8 cellular contexts compared by ENCODE assay signal in genomic region chr7:73556208-73557107, GRCh38. TPM values are rescaled to one million over a fixed set of nuclear protein-coding genes. Genes with fewer than 3 reads are reported as not detected.
A peak's percentile ranks its signal among the peaks of the same experiment; 100 is the strongest.
DNase-seq lines count a peak whose midpoint lies in the region; ATAC-seq and TF ChIP-seq lines count a peak whose summit lies in the region.

No MANE protein-coding gene starts in this region.

- H2BK15ac ChIP-seq in IMR-90 (ENCODE audit: low read depth, low read length), result no peak overlapping the region

- POLR2A ChIA-PET in IMR-90 (lab: Charles Lee; ENCODE audit: unreplicated experiment), result no interaction called here

- no peak overlapping the region for H3K56ac ChIP-seq in IMR-90 (ENCODE audit: extremely low read depth, insufficient read depth, low read length)

- TF ChIP-seq CTCF in IMR-90 (conservative IDR thresholded peaks at IDR 0.05; ENCODE audit: low read depth, low read length), result no peak
- TF ChIP-seq CTCF in mammary epithelial cell (conservative IDR thresholded peaks at IDR 0.05 in 1 of 2, IDR thresholded peaks at IDR 0.05 in 1 of 2; ENCODE audit: extremely low read depth in 1 of 2, insufficient read depth in 1 of 2, low read depth in 1 of 2, low read length in 2 of 2), result no peak

- no peak overlapping the region; the same call in 1 of the 2 replicates for H3K4ac ChIP-seq in IMR-90 (ENCODE audit: low read depth, low read length)

- peaks cover 13% of the 10 kb centered on the region for H3K4me1 ChIP-seq in IMR-90 (ENCODE audit: control insufficient read depth, insufficient read depth, low read length)
- H3K4me1 ChIP-seq in mammary epithelial cell (ENCODE audit: insufficient read depth, low read length), result peaks cover 28% of the 10 kb centered on the region
- peaks cover 5% of the 10 kb centered on the region for H3K4me1 ChIP-seq in mucosa of stomach (ENCODE audit: control insufficient read depth, insufficient read depth, low read length)

- dilution Hi-C loops in IMR-90 (cut with HindIII; ENCODE audit: low sequenced_read_pairs, unreplicated experiment), result no loop called here
- dilution Hi-C loops in mammary epithelial cell (cut with HindIII; ENCODE audit: low sequenced_read_pairs), result loop anchor here (5.0 kb wide), 1 partner anchor 39 kb away; no protein-coding TSS in a partner anchor

- DNase-seq in ACHN (peak; percentile 38), IMR-90 (peak; percentile 20), mammary epithelial cell (no peak), SHP77 treated with DMSO at 0.1 percent for 48 hours (lab: John Stamatoyannopoulos, UW) (no peak)
- DNase-seq in stimulated activated naive CD4-positive, alpha-beta T cell treated with Interleukin-2 at 50 U/mL for 16 hours (lab: John Stamatoyannopoulos, UW), result no peak
- DNase-seq in stimulated activated naive CD4-positive, alpha-beta T cell (lab: John Stamatoyannopoulos, UW), result no peak

- CTCF ChIA-PET in IMR-90 (lab: Yijun Ruan, JAX), result interaction anchor here (0.5 kb wide), 1 partner anchor 10 kb away, joined by 4 read pairs; no protein-coding TSS in a partner anchor
- CTCF ChIA-PET in mammary epithelial cell (lab: Charles Lee; ENCODE audit: low non-redundant PET), result no interaction called here

- H4K91ac ChIP-seq in IMR-90 (ENCODE audit: insufficient read depth, low read depth, low read length), result no peak overlapping the region

- H2AFZ ChIP-seq in IMR-90 (replicated peaks; ENCODE audit: low read length, poor library complexity) (peak overlapping the region; percentile 80), mammary epithelial cell (ENCODE audit: low read depth, low read length) (peak overlapping the region; percentile 62)

- H2AK5ac ChIP-seq in IMR-90 (ENCODE audit: low read depth, low read length), result peak overlapping the region; percentile 12; the same call in 1 of the 2 replicates

- TF ChIP-seq POLR2A in IMR-90 (IDR thresholded peaks at IDR 0.05; ENCODE audit: low read depth, low read length), result no peak; the same call in 1 of the 2 replicates

- H2BK5ac ChIP-seq in IMR-90 (ENCODE audit: low read depth, low read length, poor library complexity, severe bottlenecking), result peak overlapping the region; percentile 4

- BruUV-seq in IMR-90 (replicated peaks; lab: Mats Ljungman, UMichigan), result TSS peak; percentile 41
- BruUV-seq in mammary epithelial cell (replicated peaks; lab: Mats Ljungman, UMichigan), result TSS peak; percentile 40

- in situ Hi-C loops in ACHN (cut with HindIII; ENCODE audit: low pct_ligation_motif_present, low pct_unique_long_range_greater_than_20kb, low sequenced_read_pairs), result no loop called here
- in situ Hi-C loops in IMR-90 (cut with MboI; ENCODE audit: low sequenced_read_pairs), result no loop called here
- in situ Hi-C loops in mammary epithelial cell (cut with MboI; ENCODE audit: low sequenced_read_pairs in 2 of 2), result no loop called here

- H3K27me3 ChIP-seq in IMR-90 (ENCODE audit: control insufficient read depth, insufficient read depth, low read length), result no peaks in the 10 kb centered on the region
- no peaks in the 10 kb centered on the region for H3K27me3 ChIP-seq in mammary epithelial cell (ENCODE audit: insufficient read depth, low read length)
- no peaks in the 10 kb centered on the region for H3K27me3 ChIP-seq in mucosa of stomach (ENCODE audit: control insufficient read depth, insufficient read depth, low read length)

- no peak overlapping the region for H2BK20ac ChIP-seq in IMR-90 (ENCODE audit: low read depth, low read length)

- peaks cover 15 to 45% of the 10 kb centered on the region in 2 experiments for H3K79me1 ChIP-seq in IMR-90 (ENCODE audit: low read depth in 1 of 2, low read length in 2 of 2)

- peak overlapping the region; percentile 33 for H2AK9ac ChIP-seq in IMR-90 (replicated peaks; ENCODE audit: low read depth, low read length, poor library complexity)

- H3K36me3 ChIP-seq in IMR-90 (ENCODE audit: control insufficient read depth, insufficient read depth, low read length), result peaks cover 7% of the 10 kb centered on the region
- H3K36me3 ChIP-seq in mammary epithelial cell (ENCODE audit: insufficient read depth, low read length), result peaks cover 5% of the 10 kb centered on the region
- peaks cover 4% of the 10 kb centered on the region for H3K36me3 ChIP-seq in mucosa of stomach (ENCODE audit: control insufficient read depth, insufficient read depth, low read length)

- ATAC-seq in IMR-90 (ENCODE audit: low read depth) (no peak), HG03521 (IDR thresholded peaks at IDR 0.05; ENCODE audit: unreplicated experiment) (no peak)

- H3K27ac ChIP-seq in IMR-90 (ENCODE audit: insufficient read depth, low read length), result peak overlapping the region; percentile 62
- peak overlapping the region; percentile 93 for H3K27ac ChIP-seq in mammary epithelial cell (ENCODE audit: insufficient read depth, low read depth, low read length)

- 77% methylated on average over 6 of the region's 28 CpGs; no CpG with 5 or more reads in 1 of the 2 experiments for WGBS in IMR-90 (ENCODE audit: extremely low coverage in 2 of 2, insufficient read length in 1 of 2), 2 experiments
- WGBS in mammary epithelial cell (ENCODE audit: low coverage, missing lambda C conversion rate), result 24% methylated on average over 23 of the region's 28 CpGs

- no peak overlapping the region for H4K5ac ChIP-seq in IMR-90 (ENCODE audit: low read depth, low read length)

- H3K14ac ChIP-seq in IMR-90 (replicated peaks; ENCODE audit: low read depth, low read length), result peak overlapping the region; percentile 23; the same call in 1 of the 2 replicates

- peaks cover 14% of the 10 kb centered on the region for H3K9me1 ChIP-seq in IMR-90 (ENCODE audit: insufficient read depth, low read length)

- H3K9ac ChIP-seq in IMR-90 (ENCODE audit: low read depth, low read length), result peak overlapping the region; percentile 80
- peak overlapping the region; percentile 75 for H3K9ac ChIP-seq in mammary epithelial cell (ENCODE audit: insufficient read depth, low read length)
- peak overlapping the region; percentile 91 for H3K9ac ChIP-seq in mucosa of stomach (ENCODE audit: low read length)

- no peaks in the 10 kb centered on the region for H3K9me3 ChIP-seq in IMR-90 (ENCODE audit: control insufficient read depth, insufficient read depth, low read length)
- H3K9me3 ChIP-seq in mammary epithelial cell (replicated peaks; ENCODE audit: insufficient read depth, low read length), result no peaks in the 10 kb centered on the region
- H3K9me3 ChIP-seq in mucosa of stomach (ENCODE audit: control insufficient read depth, low read length), result no peaks in the 10 kb centered on the region

- peak overlapping the region; percentile 2; the same call in 1 of the 2 replicates for H3K23ac ChIP-seq in IMR-90 (ENCODE audit: low read depth, low read length)

- intact Hi-C loops in IMR-90 (cut with micrococcal nuclease) (loop anchor here (2.0 kb wide), 1 partner anchor 34 kb away; the partner anchor contains the start of gene BAZ1B), mammary epithelial cell (cut with micrococcal nuclease) (loop anchor here (1.0 kb wide), 2 partner anchors 22 to 34 kb away; partner anchors contain the start of genes BAZ1B and TBL2)

- H4K20me1 ChIP-seq in IMR-90 (ENCODE audit: insufficient read depth, low read length), result peaks cover 35% of the 10 kb centered on the region
- no peaks in the 10 kb centered on the region for H4K20me1 ChIP-seq in mammary epithelial cell (ENCODE audit: insufficient read depth, low read length)

- no peak overlapping the region for H3K18ac ChIP-seq in IMR-90 (ENCODE audit: low read depth, low read length)

- H4K8ac ChIP-seq in IMR-90 (ENCODE audit: low read depth in 2 of 2, low read length in 2 of 2), result no peak overlapping the region; a peak in 2 of 4 replicates

- H3K79me2 ChIP-seq in mammary epithelial cell (ENCODE audit: insufficient read depth, low read length), result peaks cover 53% of the 10 kb centered on the region

- peak overlapping the region; percentile 72 for H3K4me3 ChIP-seq in IMR-90 (ENCODE audit: insufficient read depth, low read depth, low read length)
- H3K4me3 ChIP-seq in mammary epithelial cell (replicated peaks in 1 of 3; ENCODE audit: insufficient read depth in 1 of 3, low read depth in 2 of 3, low read length in 3 of 3), result peak overlapping the region; percentile 67 to 90 (median 73)
- peak overlapping the region; percentile 31 for H3K4me3 ChIP-seq in mucosa of stomach (ENCODE audit: low read length)

- H3K4me2 ChIP-seq in IMR-90 (ENCODE audit: low read depth, low read length) (peak overlapping the region; percentile 75), mammary epithelial cell (ENCODE audit: insufficient read depth, low read depth, low read length) (peak overlapping the region; percentile 90)

- H2BK120ac ChIP-seq in IMR-90 (ENCODE audit: low read depth, low read length), result no peak overlapping the region

- no peak for TF ChIP-seq RAD21 in IMR-90 (IDR thresholded peaks at IDR 0.05; ENCODE audit: low read length)

TF ChIP-seq in IMR-90, 13 proteins besides CTCF, POLR2A, EP300 and RAD21 (continues in another document):
- TF ChIP-seq RCOR1 (IDR thresholded peaks at IDR 0.05; ENCODE audit: insufficient replicate concordance, low read length) (no peak), RFX5 (IDR thresholded peaks at IDR 0.05; ENCODE audit: low read depth, low read length) (no peak), MAFK (IDR thresholded peaks at IDR 0.05; ENCODE audit: low read depth, low read length) (no peak)

RNA-seq across cellular contexts. Expression of gene BCL7B, which starts 1.0 kb away (rescaled TPM):
- total RNA-seq in IMR-90 (2012; rRNA removed) (6.1 and 7.2 TPM in 2 replicates), mammary epithelial cell (10 to 100 TPM; 25.5 to 57.8 TPM)
- polyA plus RNA-seq in IMR-90 (2012; rRNA removed) (51.3 and 62.6 TPM in 2 replicates), mammary epithelial cell (61.3 TPM)
- polyA plus RNA-seq in IMR-90 (2012; cell fraction: cytosol; rRNA removed), result 50.6 and 52.7 TPM in 2 replicates
- polyA plus RNA-seq in IMR-90 (2012; cell fraction: nucleus; rRNA removed; ENCODE audit: low replicate concordance), result 29.2 and 33.8 TPM in 2 replicates
- polyA minus RNA-seq in mammary epithelial cell, result 31.0 TPM

RNA-seq across cellular contexts. Expression of gene TBL2, which starts 21.9 kb away (rescaled TPM):
- 81.7 and 94.1 TPM in 2 replicates for total RNA-seq in IMR-90 (2012; rRNA removed)
- polyA plus RNA-seq in IMR-90 (2012; rRNA removed), result 61.8 and 72.6 TPM in 2 replicates
- polyA plus RNA-seq in IMR-90 (2012; cell fraction: cytosol; rRNA removed), result 22.3 and 54.6 TPM in 2 replicates
- polyA plus RNA-seq in IMR-90 (2012; cell fraction: nucleus; rRNA removed; ENCODE audit: low replicate concordance), result 42.5 and 66.2 TPM in 2 replicates
- total RNA-seq in mammary epithelial cell, result 10 to 100 TPM; 30.0 to 34.5 TPM
- polyA plus RNA-seq in mammary epithelial cell, result 36.8 TPM
- polyA minus RNA-seq in mammary epithelial cell, result 41.8 TPM

RNA-seq across cellular contexts. Expression of gene BAZ1B, which starts 34.4 kb away (rescaled TPM):
- total RNA-seq in IMR-90 (2012; rRNA removed) (45.0 and 60.8 TPM in 2 replicates), mammary epithelial cell (10 to 100 TPM; 34.5 to 68.4 TPM)
- polyA plus RNA-seq in IMR-90 (2012; rRNA removed) (16.8 and 20.2 TPM in 2 replicates), mammary epithelial cell (20.4 TPM)
- 4.8 and 7.6 TPM in 2 replicates for polyA plus RNA-seq in IMR-90 (2012; cell fraction: cytosol; rRNA removed)
- polyA plus RNA-seq in IMR-90 (2012; cell fraction: nucleus; rRNA removed; ENCODE audit: low replicate concordance), result 5.5 and 17.3 TPM in 2 replicates
- polyA minus RNA-seq in mammary epithelial cell, result 55.8 TPM

Comparison
In these comparisons a context has a peak if more than half of its experiments do, and no peak if none do; other contexts are left out.
1. DNase-seq: peak in ACHN (single experiment) and IMR-90 (single experiment); none in mammary epithelial cell (single experiment), stimulated activated naive CD4-positive, alpha-beta T cell treated with Interleukin-2 at 50 U/mL for 16 hours (single experiment), stimulated activated naive CD4-positive, alpha-beta T cell (0 of 6) and SHP77 treated with DMSO at 0.1 percent for 48 hours (single experiment).
2. Peak in every context shown above with its lines, with median percentiles within 50 percentile points of each other: H3K4me3 ChIP-seq and H3K9ac ChIP-seq.